Comparison of ENCODE assay signal across 12 cellular contexts in genomic region chr17:81420769-81421462, GRCh38. TPM values are rescaled to one million over a fixed set of nuclear protein-coding genes. Genes with fewer than 3 reads are reported as not detected.
DNase-seq lines count a peak whose midpoint lies in the region; ATAC-seq and TF ChIP-seq lines count a peak whose summit lies in the region.
"Had no signal": no experiment of that assay in that cellular context is flagged by ENCODE, and none has a peak within 500 bp of the region (broad histone marks: within the 10 kb centered on the region; RNA-seq: fewer than 3 reads in every experiment).

No MANE protein-coding gene starts in this region.

- no peak overlapping the region for H2AFZ ChIP-seq in PC-3 (ENCODE audit: low read length)

- H3F3A ChIP-seq in PC-3 (ENCODE audit: low read length, unreplicated experiment), result peaks cover 3% of the 10 kb centered on the region

- no peaks in the 10 kb centered on the region for H3K36me3 ChIP-seq in PC-3 (ENCODE audit: low read depth, low read length)
- H3K36me3 ChIP-seq in duodenal mucosa (ENCODE audit: control insufficient read depth in 1 of 2, insufficient read depth in 2 of 2, low read length in 2 of 2), result no peaks in the 10 kb centered on the region

- no peak for DNase-seq in PC-3
- peak; percentile 91 for DNase-seq in medulla oblongata (ENCODE audit: extremely low spot score)
- no peak for DNase-seq in activated CD4-positive, alpha-beta T cell treated with anti-CD3 and anti-CD28 coated beads, Interleukin-2, amount 50 U/mL, for 4 hours
- DNase-seq in stimulated activated CD4-positive, alpha-beta T cell treated with anti-CD3 and anti-CD28 coated beads, Interleukin-15, amount 100 ng/mL, for 24 hours, result no peak
- DNase-seq in SIG-M5 treated with dmso at 0.1 percent for 504 hours (lab: John Stamatoyannopoulos, UW; ENCODE audit: unreplicated experiment), result no peak
- DNase-seq: NCI-H82, nephron progenitor cell had no signal

- CTCF ChIA-PET in PC-3 (lab: Charles Lee), result no interaction called here

- no peaks in the 10 kb centered on the region for H3K9me2 ChIP-seq in PC-3 (replicated peaks; ENCODE audit: low read length)

- ATAC-seq in PC-3 (no peak), GM18907 (IDR thresholded peaks at IDR 0.05; ENCODE audit: unreplicated experiment) (no peak)
- ATAC-seq: esophagus mucosa had no signal

- POLR2A ChIA-PET in PC-3 (lab: Charles Lee; ENCODE audit: unreplicated experiment), result interaction anchor here (1.8 kb wide), 1 partner anchor 26 kb away, joined by 9 read pairs; the partner anchor contains the start of gene BAHCC1

- TF ChIP-seq CTCF in PC-3 (conservative IDR thresholded peaks at IDR 0.05; ENCODE audit: low read depth, low read length), result no peak

- BruUV-seq in PC-3 (replicated peaks; lab: Mats Ljungman, UMichigan), result no TSS peak

- no peak overlapping the region for H3K4me3 ChIP-seq in PC-3 (ENCODE audit: low read length)
- H3K4me3 ChIP-seq in duodenal mucosa (ENCODE audit: low read depth in 1 of 2, low read length in 2 of 2), result no peak overlapping the region

- no peak overlapping the region for H3K4me2 ChIP-seq in PC-3 (ENCODE audit: low read length)
- H3K4me2 ChIP-seq: KMS-11 had no signal

- H3K9me3 ChIP-seq in PC-3 (ENCODE audit: low read length), result no peaks in the 10 kb centered on the region
- no peaks in the 10 kb centered on the region for H3K9me3 ChIP-seq in duodenal mucosa (ENCODE audit: control insufficient read depth in 1 of 2, low read length in 2 of 2)

- no peaks in the 10 kb centered on the region for H4K20me1 ChIP-seq in PC-3 (ENCODE audit: low read length)

- peaks cover 25% of the 10 kb centered on the region; the same call in 1 of the 2 replicates for H3K79me2 ChIP-seq in PC-3 (ENCODE audit: low read length)

- peak overlapping the region; percentile 87; the same call in 1 of the 2 replicates for H3K27ac ChIP-seq in PC-3 (ENCODE audit: low read length)
- peak overlapping the region; percentile 58 for H3K27ac ChIP-seq in duodenal mucosa (ENCODE audit: low read depth, low read length)
- peak overlapping the region; percentile 84 for H3K27ac ChIP-seq in temporal lobe (ENCODE audit: low read depth, low read length)
- H3K27ac ChIP-seq: KMS-11 had no signal

- peaks cover 51% of the 10 kb centered on the region for H3K4me1 ChIP-seq in PC-3 (ENCODE audit: insufficient read depth, low read length)
- peaks cover 25 to 35% of the 10 kb centered on the region in 2 donors for H3K4me1 ChIP-seq in duodenal mucosa (ENCODE audit: control insufficient read depth in 1 of 2, insufficient read depth in 2 of 2, low read length in 2 of 2)

- no peaks in the 10 kb centered on the region for H3K27me3 ChIP-seq in PC-3 (ENCODE audit: low read length)
- H3K27me3 ChIP-seq in duodenal mucosa (ENCODE audit: control insufficient read depth in 1 of 2, insufficient read depth in 2 of 2, low read length in 2 of 2), result no peaks in the 10 kb centered on the region

- H3K9ac ChIP-seq in PC-3 (ENCODE audit: low read length) (no peak overlapping the region), duodenal mucosa (ENCODE audit: low read depth in 1 of 2, low read length in 2 of 2) (no peak overlapping the region)
- H3K9ac ChIP-seq: KMS-11 had no signal

- intact Hi-C loops in PC-3 (cut with micrococcal nuclease), result no loop called here

RNA-seq across cellular contexts. Expression of gene BAHCC1, which starts 25.7 kb away (rescaled TPM):
- total RNA-seq in PC-3 (2014; rRNA removed) (9.9 and 16.9 TPM in 2 replicates), temporal lobe (16.7 TPM)
